9 cellular contexts compared by ENCODE assay signal in genomic region chr16:11914759-11915643, GRCh38. TPM values are rescaled to one million over a fixed set of nuclear protein-coding genes. Genes with fewer than 3 reads are reported as not detected.
A peak's percentile ranks its signal among the peaks of the same experiment; 100 is the strongest.
DNase-seq lines count a peak whose midpoint lies in the region; ATAC-seq, FAIRE-seq and TF ChIP-seq lines count a peak whose summit lies in the region.
"Had no signal": no experiment of that assay in that cellular context is flagged by ENCODE, and none has a peak within 500 bp of the region (broad histone marks: within the 10 kb centered on the region; RNA-seq: fewer than 3 reads in every experiment).

No MANE protein-coding gene starts in this region.

- no peaks in the 10 kb centered on the region for H3K36me3 ChIP-seq in ectodermal cell (ENCODE audit: control insufficient read depth, insufficient read depth, low read length)

- peak overlapping the region; percentile 38 for H3K27ac ChIP-seq in ectodermal cell (ENCODE audit: insufficient read depth, low read depth, low read length, poor library complexity, severe bottlenecking)

- peak; percentile 36 for ATAC-seq in GM21723 (IDR thresholded peaks at IDR 0.05; ENCODE audit: unreplicated experiment)

- 0% methylated on average over 97 of the region's 97 CpGs for WGBS in ectodermal cell, 2 experiments

- no peak for FAIRE-seq in D721Med (lab: Jason Lieb, UNC)
- FAIRE-seq: islet of Langerhans had no signal

- H3K27me3 ChIP-seq in ectodermal cell (ENCODE audit: control insufficient read depth, insufficient read depth, low read length, poor library complexity, severe bottlenecking) = no peaks in the 10 kb centered on the region

- H3K9me3 ChIP-seq in ectodermal cell (ENCODE audit: control insufficient read depth, low read length) = no peaks in the 10 kb centered on the region

- peak overlapping the region; percentile 83 for H3K4me3 ChIP-seq in Jurkat, Clone E6-1 (ENCODE audit: low read length)
- H3K4me3 ChIP-seq in ectodermal cell (ENCODE audit: insufficient read depth, low read depth, low read length) = peak overlapping the region; percentile 78

- no peak for TF ChIP-seq CTCF in D721Med (IDR thresholded peaks at IDR 0.05; ENCODE audit: insufficient read depth, missing control alignments)

- peaks cover 4% of the 10 kb centered on the region for H3K4me1 ChIP-seq in ectodermal cell (ENCODE audit: control insufficient read depth, insufficient read depth, low read length)

- DNase-seq in GM03348 (ENCODE audit: low spot score) (peak; percentile 72), lung microvascular endothelial cell (ENCODE audit: low read depth in 2 of 2) (peak; percentile 46 to 52), D721Med (ENCODE audit: insufficient read length, low spot score) (no peak)
- DNase-seq in Jurkat, Clone E6-1 (ENCODE audit: low read depth, low spot score) = peak; percentile 28
- DNase-seq in activated CD4-positive, alpha-beta T cell treated with anti-CD3 and anti-CD28 coated beads, Interleukin-2, amount 50 U/mL, for 4 hours = peak; percentile 18 to 20
- DNase-seq in stimulated activated CD8-positive, alpha-beta memory T cell treated with anti-CD3 and anti-CD28 coated beads, Interleukin-15, amount 100 ng/mL, for 1 hour (ENCODE audit: low read depth) = peak; percentile 2

RNA-seq across cellular contexts. Expression of gene GSPT1, which starts 0.8 kb away (rescaled TPM):
- 131 TPM for polyA plus RNA-seq in Jurkat, Clone E6-1 (2012; ENCODE audit: insufficient read depth, insufficient read length)
- polyA plus RNA-seq in ectodermal cell (2013, experiment 1 of 4) = 101 TPM
- 98.8 TPM for polyA plus RNA-seq in ectodermal cell (2013, experiment 2 of 4)
- polyA plus RNA-seq in ectodermal cell (2013, experiment 3 of 4) = 81.3 TPM
- 80.6 TPM for polyA plus RNA-seq in ectodermal cell (2013, experiment 4 of 4)
- 32.1 and 34.0 TPM in 2 replicates for total RNA-seq in lung microvascular endothelial cell

RNA-seq across cellular contexts. Expression of gene NPIPB2, which starts 26.8 kb away (rescaled TPM):
- polyA plus RNA-seq in Jurkat, Clone E6-1 (2012; ENCODE audit: insufficient read depth, insufficient read length) = 1.2 TPM
- 5.2 TPM for polyA plus RNA-seq in ectodermal cell (2013, experiment 1 of 4)
- 6.0 TPM for polyA plus RNA-seq in ectodermal cell (2013, experiment 2 of 4)
- 4.3 TPM for polyA plus RNA-seq in ectodermal cell (2013, experiment 3 of 4)
- polyA plus RNA-seq in ectodermal cell (2013, experiment 4 of 4) = 2.6 TPM
- 0.44 and 1.8 TPM in 2 replicates for total RNA-seq in lung microvascular endothelial cell

RNA-seq across cellular contexts. Expression of gene TNFRSF17, which starts 50.0 kb away (rescaled TPM):
- not detected for polyA plus RNA-seq in Jurkat, Clone E6-1 (2012; ENCODE audit: insufficient read depth, insufficient read length)
- polyA plus RNA-seq in ectodermal cell (2013, experiment 1 of 4) = not detected
- polyA plus RNA-seq in ectodermal cell (2013, experiment 2 of 4) = not detected
- not detected for polyA plus RNA-seq in ectodermal cell (2013, experiment 3 of 4)
- polyA plus RNA-seq in ectodermal cell (2013, experiment 4 of 4) = not detected
- not detected in 2 replicates for total RNA-seq in lung microvascular endothelial cell
